ENCODE assay signal across 15 cellular contexts in genomic region chr5:158484968-158485367, GRCh38.
A peak's percentile ranks its signal among the peaks of the same experiment; 100 is the strongest.
DNase-seq lines count a peak whose midpoint lies in the region; ATAC-seq and TF ChIP-seq lines count a peak whose summit lies in the region.
"Had no signal": no experiment of that assay in that cellular context is flagged by ENCODE, and none has a peak within 500 bp of the region (broad histone marks: within the 10 kb centered on the region; RNA-seq: fewer than 3 reads in every experiment).

No MANE protein-coding gene starts in this region.

- H3K36me3 Mint-ChIP-seq in mesothelial cell of epicardium: no peaks in the 10 kb centered on the region
- H3K36me3 Mint-ChIP-seq in activated CD8-positive, alpha-beta T cell treated with anti-CD3 and anti-CD28 coated beads for 36 hours (ENCODE audit: low read depth): no peaks in the 10 kb centered on the region
- H3K36me3 Mint-ChIP-seq in chondrocyte (ENCODE audit: low read depth): no peaks in the 10 kb centered on the region

- no peak for ATAC-seq in activated CD8-positive, alpha-beta T cell treated with anti-CD3 and anti-CD28 coated beads for 36 hours
- ATAC-seq: stimulated activated naive CD8-positive, alpha-beta T cell treated with anti-CD3 and anti-CD28 coated beads, Interleukin-15, amount 100 ng/mL, for 72 hours had no signal

- H3K9me3 ChIP-seq in GM23248 (ENCODE audit: low read depth): no peaks in the 10 kb centered on the region
- no peaks in the 10 kb centered on the region for H3K9me3 ChIP-seq in stomach smooth muscle (ENCODE audit: control insufficient read depth in 2 of 2, low read length in 2 of 2)
- H3K9me3 ChIP-seq: Caco-2 had no signal

- no peak overlapping the region for H3K4me2 ChIP-seq in GM23248 (ENCODE audit: unreplicated experiment)

- H3K27me3 Mint-ChIP-seq in mesothelial cell of epicardium (ENCODE audit: low read depth) (peaks cover 3% of the 10 kb centered on the region), chondrocyte (ENCODE audit: low read depth) (no peaks in the 10 kb centered on the region)
- H3K27me3 Mint-ChIP-seq in activated CD8-positive, alpha-beta T cell treated with anti-CD3 and anti-CD28 coated beads for 36 hours: no peaks in the 10 kb centered on the region
- H3K27me3 Mint-ChIP-seq: stimulated activated naive CD8-positive, alpha-beta T cell treated with anti-CD3 and anti-CD28 coated beads, Interleukin-15, amount 100 ng/mL, for 72 hours had no signal

- H3K9me3 Mint-ChIP-seq in mesothelial cell of epicardium: peaks cover 8% of the 10 kb centered on the region
- no peaks in the 10 kb centered on the region for H3K9me3 Mint-ChIP-seq in activated CD8-positive, alpha-beta T cell treated with anti-CD3 and anti-CD28 coated beads for 36 hours
- no peaks in the 10 kb centered on the region for H3K9me3 Mint-ChIP-seq in chondrocyte (ENCODE audit: low read depth)

- H3F3A ChIP-seq in GM23248 (ENCODE audit: insufficient read depth): peaks cover 33% of the 10 kb centered on the region

- H3K4me3 ChIP-seq in GM23248 (no peak overlapping the region), fibroblast of the aortic adventitia (ENCODE audit: low read depth, low read length) (no peak overlapping the region), stomach smooth muscle (ENCODE audit: low read length in 2 of 2) (peak overlapping the region in 1 of 2 donors; percentile 23)
- H3K4me3 ChIP-seq: lung had no signal

- in situ Hi-C loops in GM23248 (cut with MboI): no loop called here

- no peaks in the 10 kb centered on the region for H3K79me2 ChIP-seq in GM23248 (ENCODE audit: insufficient read depth)

- POLR2A ChIA-PET in activated CD8-positive, alpha-beta T cell treated with anti-CD3 and anti-CD28 coated beads for 36 hours (lab: Charles Lee): no interaction called here

- H3K36me3 ChIP-seq in GM23248 (ENCODE audit: low read depth) (no peaks in the 10 kb centered on the region), stomach smooth muscle (ENCODE audit: control insufficient read depth in 2 of 2, insufficient read depth in 2 of 2, low read length in 2 of 2) (no peaks in the 10 kb centered on the region)

- WGBS in GM23248 (ENCODE audit: low coverage in 1 of 2, low lambda C conversion rate in 2 of 2, missing lambda C conversion rate in 2 of 2), 2 experiments: 66 to 69% methylated on average over 7 of the region's 7 CpGs

- no peaks in the 10 kb centered on the region for H4K20me1 ChIP-seq in GM23248 (ENCODE audit: insufficient read depth)

- intact Hi-C loops in activated CD8-positive, alpha-beta T cell treated with anti-CD3 and anti-CD28 coated beads for 36 hours (cut with micrococcal nuclease): no loop called here

- peak overlapping the region; percentile 84 for H3K27ac Mint-ChIP-seq in mesothelial cell of epicardium
- H3K27ac Mint-ChIP-seq in activated CD8-positive, alpha-beta T cell treated with anti-CD3 and anti-CD28 coated beads for 36 hours: no peak overlapping the region
- no peak overlapping the region for H3K27ac Mint-ChIP-seq in chondrocyte (ENCODE audit: unreplicated experiment)
- H3K27ac Mint-ChIP-seq: nephron progenitor cell; stimulated activated naive CD8-positive, alpha-beta T cell treated with anti-CD3 and anti-CD28 coated beads, Interleukin-15, amount 100 ng/mL, for 72 hours had no signal

- TF ChIP-seq CTCF in fibroblast of the aortic adventitia (IDR thresholded peaks at IDR 0.05; ENCODE audit: insufficient read depth, low read length): no peak
- no peak for TF ChIP-seq CTCF in mesothelial cell of epicardium (IDR thresholded peaks at IDR 0.05; ENCODE audit: unreplicated experiment)
- TF ChIP-seq CTCF in activated CD8-positive, alpha-beta T cell treated with anti-CD3 and anti-CD28 coated beads for 36 hours (IDR thresholded peaks at IDR 0.05): no peak
- TF ChIP-seq CTCF in chondrocyte (IDR thresholded peaks at IDR 0.05): no peak

- no peaks in the 10 kb centered on the region for H3K27me3 ChIP-seq in GM23248 (replicated peaks; ENCODE audit: insufficient read depth)
- no peaks in the 10 kb centered on the region for H3K27me3 ChIP-seq in stomach smooth muscle (ENCODE audit: control insufficient read depth in 1 of 2, insufficient read depth in 2 of 2, low read length in 2 of 2)

- H3K4me1 ChIP-seq in GM23248 (ENCODE audit: insufficient read depth) (peaks cover 54% of the 10 kb centered on the region), stomach smooth muscle (ENCODE audit: control insufficient read depth, insufficient read depth, low read length) (peaks cover 26% of the 10 kb centered on the region)

- H3K9ac ChIP-seq in GM23248 (peak overlapping the region; percentile 22; the same call in 1 of the 2 replicates), stomach smooth muscle (ENCODE audit: low read length in 2 of 2) (no peak overlapping the region)

- H3K4me3 Mint-ChIP-seq in mesothelial cell of epicardium (no peak overlapping the region), chondrocyte (ENCODE audit: unreplicated experiment) (no peak overlapping the region)
- H3K4me3 Mint-ChIP-seq in activated CD8-positive, alpha-beta T cell treated with anti-CD3 and anti-CD28 coated beads for 36 hours: no peak overlapping the region
- H3K4me3 Mint-ChIP-seq: nephron progenitor cell; stimulated activated naive CD8-positive, alpha-beta T cell treated with anti-CD3 and anti-CD28 coated beads, Interleukin-15, amount 100 ng/mL, for 72 hours had no signal

- DNase-seq in GM23248 (no peak), fibroblast of the aortic adventitia (ENCODE audit: low read depth) (peak; percentile 26), mesothelial cell of epicardium (ENCODE audit: low spot score in 2 of 2, unreplicated experiment in 2 of 2) (no peak), RKO (ENCODE audit: low spot score) (no peak), chondrocyte (ENCODE audit: low spot score) (no peak)
- no peak for DNase-seq in activated CD8-positive, alpha-beta T cell treated with anti-CD3 and anti-CD28 coated beads for 36 hours
- DNase-seq in activated naive CD4-positive, alpha-beta T cell treated with anti-CD3 and anti-CD28 coated beads, Interleukin-2, amount 50 U/mL, for 16 hours: no peak
- DNase-seq: Caco-2; NCI-H2029 treated with DMSO at 0.1 percent for 48 hours; NCI-H524; nephron progenitor cell; stimulated activated naive CD8-positive, alpha-beta T cell treated with anti-CD3 and anti-CD28 coated beads, Interleukin-15, amount 100 ng/mL, for 72 hours; T-helper 9 cell had no signal

- H3K27ac ChIP-seq in GM23248 (peak overlapping the region; percentile 31; the same call in 1 of the 2 replicates), stomach smooth muscle (ENCODE audit: low read length) (peak overlapping the region; percentile 56)

- no peak overlapping the region for H2AFZ ChIP-seq in GM23248

- peaks cover 45% of the 10 kb centered on the region for H3K4me1 Mint-ChIP-seq in mesothelial cell of epicardium
- H3K4me1 Mint-ChIP-seq in activated CD8-positive, alpha-beta T cell treated with anti-CD3 and anti-CD28 coated beads for 36 hours (ENCODE audit: low read depth): no peaks in the 10 kb centered on the region
- H3K4me1 Mint-ChIP-seq in chondrocyte (ENCODE audit: low read depth): peaks cover 53% of the 10 kb centered on the region
- H3K4me1 Mint-ChIP-seq: stimulated activated naive CD8-positive, alpha-beta T cell treated with anti-CD3 and anti-CD28 coated beads, Interleukin-15, amount 100 ng/mL, for 72 hours had no signal

- CTCF ChIA-PET in activated CD8-positive, alpha-beta T cell treated with anti-CD3 and anti-CD28 coated beads for 36 hours (lab: Charles Lee): no interaction called here

- no peaks in the 10 kb centered on the region for H3K9me2 ChIP-seq in GM23248 (ENCODE audit: insufficient read depth)
